Comparison of ENCODE assay signal across 12 cellular contexts in genomic region chr12:116969615-116970575, GRCh38. TPM values are rescaled to one million over a fixed set of nuclear protein-coding genes. Genes with fewer than 3 reads are reported as not detected.
DNase-seq lines count a peak whose midpoint lies in the region; ATAC-seq and TF ChIP-seq lines count a peak whose summit lies in the region.
"Had no signal": no experiment of that assay in that cellular context is flagged by ENCODE, and none has a peak within 500 bp of the region (broad histone marks: within the 10 kb centered on the region; RNA-seq: fewer than 3 reads in every experiment).

No MANE protein-coding gene starts in this region.

- intact Hi-C loops in dorsolateral prefrontal cortex (cut with DNase I), result no loop called here
- intact Hi-C loops in breast epithelium (cut with DNase I; ENCODE audit: low total_unique reads), result no loop called here
- intact Hi-C loops in uterus (cut with DNase I; ENCODE audit: low total_unique reads), result no loop called here

- DNase-seq in DMS153 treated with DMSO at 0.1 percent for 48 hours (lab: John Stamatoyannopoulos, UW; ENCODE audit: unreplicated experiment), result peak; percentile 30
- DNase-seq in NCI-H446 treated with DMSO at 0.1 percent for 48 hours (lab: John Stamatoyannopoulos, UW), result peak; percentile 92
- DNase-seq in dorsolateral prefrontal cortex, result peak in 4 of 10 donors; percentile 45 to 93 (median 47)
- no peak for DNase-seq in NCI-H226
- DNase-seq in breast epithelium (ENCODE audit: low spot score in 2 of 2), result no peak
- no peak for DNase-seq in uterus
- DNase-seq: activated naive CD4-positive, alpha-beta T cell treated with Interleukin-2 at 50 U/mL for 16 hours; naive thymus-derived CD4-positive, alpha-beta T cell; NCI-H510A had no signal

- H3K36me3 ChIP-seq in neural cell (ENCODE audit: insufficient read depth, low read length) (peaks cover 5% of the 10 kb centered on the region), breast epithelium (no peaks in the 10 kb centered on the region), uterus (no peaks in the 10 kb centered on the region)

- no peak overlapping the region for H3K4me2 ChIP-seq in neural cell (ENCODE audit: low read length)

- H3K27me3 ChIP-seq in dorsolateral prefrontal cortex (no peaks in the 10 kb centered on the region), neural cell (ENCODE audit: insufficient read depth, low read depth, low read length) (no peaks in the 10 kb centered on the region), breast epithelium (no peaks in the 10 kb centered on the region), uterus (no peaks in the 10 kb centered on the region)

- H2AFZ ChIP-seq in neural cell (ENCODE audit: low read depth, low read length), result no peak overlapping the region

- H3K9ac ChIP-seq in neural cell (ENCODE audit: low read length), result no peak overlapping the region

- H3K4me3 ChIP-seq in dorsolateral prefrontal cortex (peak overlapping the region in 31 of 59 donors; percentile 0 to 50 (median 23)), neural cell (ENCODE audit: low read length) (no peak overlapping the region), breast epithelium (no peak overlapping the region), uterus (no peak overlapping the region)
- H3K4me3 ChIP-seq: skin epidermis had no signal

- no peaks in the 10 kb centered on the region for H3K79me2 ChIP-seq in neural cell (replicated peaks; ENCODE audit: insufficient read depth, low read length)

- TF ChIP-seq EP300 in neural cell (conservative IDR thresholded peaks at IDR 0.05; ENCODE audit: poor library complexity, severe bottlenecking), result no peak

- TF ChIP-seq CTCF in dorsolateral prefrontal cortex (IDR thresholded peaks at IDR 0.05 in 54 of 56, conservative IDR thresholded peaks at IDR 0.05 in 2 of 56; ENCODE audit: low read depth in 1 of 56, partially characterized antibody in 56 of 56), result no peak
- no peak for TF ChIP-seq CTCF in neural cell (IDR thresholded peaks at IDR 0.05; ENCODE audit: poor library complexity, severe bottlenecking)
- no peak for TF ChIP-seq CTCF in breast epithelium (IDR thresholded peaks at IDR 0.05)
- no peak for TF ChIP-seq CTCF in uterus (IDR thresholded peaks at IDR 0.05)

- TF ChIP-seq POLR2A in breast epithelium (IDR thresholded peaks at IDR 0.05), result no peak
- no peak for TF ChIP-seq POLR2A in uterus (IDR thresholded peaks at IDR 0.05)

- H3F3A ChIP-seq in neural cell (ENCODE audit: insufficient read depth, low read length, poor library complexity, severe bottlenecking), result no peaks in the 10 kb centered on the region

- H3K4me1 ChIP-seq in breast epithelium, result no peaks in the 10 kb centered on the region
- no peaks in the 10 kb centered on the region for H3K4me1 ChIP-seq in uterus

- ATAC-seq in GM19324 (IDR thresholded peaks at IDR 0.05; ENCODE audit: low FRiP score, unreplicated experiment), result no peak
- ATAC-seq: naive thymus-derived CD4-positive, alpha-beta T cell had no signal

- H3K27ac ChIP-seq in dorsolateral prefrontal cortex (peak overlapping the region in 1 of 59 donors; percentile 77), neural cell (ENCODE audit: low read length) (peak overlapping the region; percentile 68), breast epithelium (no peak overlapping the region), uterus (no peak overlapping the region)
- H3K27ac ChIP-seq: skin epidermis had no signal

- no peak for TF ChIP-seq RAD21 in neural cell (conservative IDR thresholded peaks at IDR 0.05)

- H4K20me1 ChIP-seq in neural cell (ENCODE audit: insufficient read depth), result no peaks in the 10 kb centered on the region

- H3K9me2 ChIP-seq in neural cell (ENCODE audit: insufficient read depth, low read length), result no peaks in the 10 kb centered on the region

- no peaks in the 10 kb centered on the region for H3K9me3 ChIP-seq in neural cell (ENCODE audit: low read length)
- H3K9me3 ChIP-seq in breast epithelium, result no peaks in the 10 kb centered on the region
- no peaks in the 10 kb centered on the region for H3K9me3 ChIP-seq in uterus

TF ChIP-seq in neural cell, 6 proteins besides CTCF, POLR2A, EP300 and RAD21:
- TF ChIP-seq EZH2 (IDR thresholded peaks at IDR 0.05; ENCODE audit: borderline replicate concordance, insufficient read depth, low read length, poor library complexity, severe bottlenecking) (no peak), SMC3 (conservative IDR thresholded peaks at IDR 0.05; ENCODE audit: poor library complexity) (no peak), POLR2AphosphoS5 (IDR thresholded peaks at IDR 0.05) (no peak), TAF1 (IDR thresholded peaks at IDR 0.05; ENCODE audit: low read depth) (no peak), MXI1 (conservative IDR thresholded peaks at IDR 0.05; ENCODE audit: poor library complexity, severe bottlenecking) (no peak)
- TF ChIP-seq, protein P1, sequence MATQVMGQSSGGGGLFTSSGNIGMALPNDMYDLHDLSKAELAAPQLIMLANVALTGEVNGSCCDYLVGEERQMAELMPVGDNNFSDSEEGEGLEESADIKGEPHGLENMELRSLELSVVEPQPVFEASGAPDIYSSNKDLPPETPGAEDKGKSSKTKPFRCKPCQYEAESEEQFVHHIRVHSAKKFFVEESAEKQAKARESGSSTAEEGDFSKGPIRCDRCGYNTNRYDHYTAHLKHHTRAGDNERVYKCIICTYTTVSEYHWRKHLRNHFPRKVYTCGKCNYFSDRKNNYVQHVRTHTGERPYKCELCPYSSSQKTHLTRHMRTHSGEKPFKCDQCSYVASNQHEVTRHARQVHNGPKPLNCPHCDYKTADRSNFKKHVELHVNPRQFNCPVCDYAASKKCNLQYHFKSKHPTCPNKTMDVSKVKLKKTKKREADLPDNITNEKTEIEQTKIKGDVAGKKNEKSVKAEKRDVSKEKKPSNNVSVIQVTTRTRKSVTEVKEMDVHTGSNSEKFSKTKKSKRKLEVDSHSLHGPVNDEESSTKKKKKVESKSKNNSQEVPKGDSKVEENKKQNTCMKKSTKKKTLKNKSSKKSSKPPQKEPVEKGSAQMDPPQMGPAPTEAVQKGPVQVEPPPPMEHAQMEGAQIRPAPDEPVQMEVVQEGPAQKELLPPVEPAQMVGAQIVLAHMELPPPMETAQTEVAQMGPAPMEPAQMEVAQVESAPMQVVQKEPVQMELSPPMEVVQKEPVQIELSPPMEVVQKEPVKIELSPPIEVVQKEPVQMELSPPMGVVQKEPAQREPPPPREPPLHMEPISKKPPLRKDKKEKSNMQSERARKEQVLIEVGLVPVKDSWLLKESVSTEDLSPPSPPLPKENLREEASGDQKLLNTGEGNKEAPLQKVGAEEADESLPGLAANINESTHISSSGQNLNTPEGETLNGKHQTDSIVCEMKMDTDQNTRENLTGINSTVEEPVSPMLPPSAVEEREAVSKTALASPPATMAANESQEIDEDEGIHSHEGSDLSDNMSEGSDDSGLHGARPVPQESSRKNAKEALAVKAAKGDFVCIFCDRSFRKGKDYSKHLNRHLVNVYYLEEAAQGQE (IDR thresholded peaks at IDR 0.05; ENCODE audit: borderline replicate concordance), result no peak

RNA-seq across cellular contexts. Expression of gene FBXW8, which starts 59.1 kb away (rescaled TPM):
- total RNA-seq in dorsolateral prefrontal cortex (10 to 100 TPM in 80 of 120 experiments, 1 to 10 TPM in 40; 6.8 to 18.0 (median 11.1) TPM), breast epithelium (10 to 100 TPM; 14.9 to 22.3 (median 16.4) TPM), uterus (10 to 100 TPM in 2 of 4 donors, 1 to 10 TPM in 2; 5.9 to 28.0 (median 15.3) TPM)
- 4.9 and 5.6 TPM in 2 replicates for polyA plus RNA-seq in neural cell
- polyA minus RNA-seq in neural cell, result 13.3 and 15.3 TPM in 2 replicates

Comparison
In these comparisons a context has a peak if more than half of its experiments do, and no peak if none do; other contexts are left out.
1. DNase-seq: peak in DMS153 treated with DMSO at 0.1 percent for 48 hours (single experiment) and NCI-H446 treated with DMSO at 0.1 percent for 48 hours (single experiment); none in NCI-H226 (single experiment), breast epithelium (0 of 2) and uterus (0 of 2).
2. H3K4me3 ChIP-seq: peak in dorsolateral prefrontal cortex (31 of 59); none in neural cell (single experiment), breast epithelium (0 of 3) and uterus (0 of 2).